ENCODE assay signal across 15 cellular contexts in the genomic region with DNA sequence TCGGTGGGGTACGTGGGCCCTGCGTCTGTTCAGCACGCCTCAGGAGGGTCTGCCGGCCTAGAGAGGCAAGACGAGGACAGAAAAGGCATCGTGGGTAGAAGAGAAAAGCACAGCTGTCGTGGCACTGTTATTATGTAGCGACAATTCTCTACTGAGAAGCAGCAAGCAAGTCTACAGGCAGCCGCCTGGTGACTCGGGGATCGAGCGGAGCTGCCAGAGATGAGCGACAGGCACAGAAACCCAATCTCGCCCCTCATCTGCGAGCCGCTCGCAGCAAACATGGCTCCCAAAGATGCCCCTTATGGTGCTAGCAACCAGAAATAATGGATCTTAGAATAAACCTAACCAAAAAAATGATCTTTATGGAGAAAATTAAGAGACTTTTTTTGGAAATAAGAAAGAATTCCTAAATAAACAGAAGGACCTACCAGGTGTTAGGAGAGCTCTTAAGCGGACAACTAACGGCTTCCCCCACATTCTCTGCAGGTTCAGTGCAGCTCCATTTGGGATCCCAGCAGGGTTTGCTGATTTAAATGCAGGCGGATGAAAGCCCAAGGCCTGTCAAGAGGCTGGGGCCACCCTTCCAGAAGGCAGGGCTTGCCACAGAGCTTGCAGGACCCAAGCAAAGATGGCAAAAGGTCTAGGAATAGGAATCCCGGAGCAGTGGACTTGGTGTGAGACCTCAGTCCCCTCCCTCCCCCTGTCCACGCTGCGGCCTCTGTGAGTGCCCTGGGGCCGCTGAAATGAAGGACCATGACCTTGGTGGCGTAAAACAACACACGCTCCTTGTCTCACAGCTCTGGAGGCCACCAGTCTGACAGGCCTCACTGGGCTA.
DNase-seq lines count a peak whose midpoint lies in the region; ATAC-seq and TF ChIP-seq lines count a peak whose summit lies in the region.
"Had no signal": no experiment of that assay in that cellular context is flagged by ENCODE, and none has a peak within 500 bp of the region (broad histone marks: within the 10 kb centered on the region; RNA-seq: fewer than 3 reads in every experiment).

No MANE protein-coding gene starts in this region.

- intact Hi-C loops in IMR-90 (cut with micrococcal nuclease) = no loop called here
- intact Hi-C loops in vagina (cut with DNase I) = no loop called here

- H3K4me1 ChIP-seq in BLaER1 (peaks cover 99% of the 10 kb centered on the region), IMR-90 (ENCODE audit: control insufficient read depth, insufficient read depth, low read length) (peaks cover 5% of the 10 kb centered on the region; the same call in 1 of the 2 replicates), vagina (no peaks in the 10 kb centered on the region)

- H2AK5ac ChIP-seq in IMR-90 (ENCODE audit: low read depth, low read length) = no peak overlapping the region

- H3K27me3 Mint-ChIP-seq in central memory CD8-positive, alpha-beta T cell = no peaks in the 10 kb centered on the region
- no peaks in the 10 kb centered on the region for H3K27me3 Mint-ChIP-seq in nephron progenitor cell (ENCODE audit: low read depth, poor library complexity)

- no peak overlapping the region for H2BK15ac ChIP-seq in IMR-90 (ENCODE audit: low read depth, low read length)

- POLR2A ChIA-PET in IMR-90 (lab: Charles Lee; ENCODE audit: unreplicated experiment) = no interaction called here

- CTCF ChIA-PET in IMR-90 (lab: Yijun Ruan, JAX) = no interaction called here

- no peak overlapping the region for H2AFZ ChIP-seq in IMR-90 (replicated peaks; ENCODE audit: low read length, poor library complexity)

- H3K4me3 Mint-ChIP-seq in central memory CD8-positive, alpha-beta T cell = no peak overlapping the region
- no peak overlapping the region for H3K4me3 Mint-ChIP-seq in nephron progenitor cell

- H3K9ac ChIP-seq in BLaER1 (peak overlapping the region; percentile 42; the same call in 1 of the 2 replicates), IMR-90 (ENCODE audit: low read depth, low read length) (no peak overlapping the region)

- peaks cover 2 to 6% of the 10 kb centered on the region in 2 experiments; a peak in 1 of 4 replicates for H3K79me1 ChIP-seq in IMR-90 (ENCODE audit: low read depth in 1 of 2, low read length in 2 of 2)

- H3K27ac Mint-ChIP-seq in central memory CD8-positive, alpha-beta T cell (ENCODE audit: low read depth) = peak overlapping the region; percentile 57
- peak overlapping the region; percentile 22 for H3K27ac Mint-ChIP-seq in nephron progenitor cell

- H4K20me1 ChIP-seq in BLaER1 = peaks cover 99% of the 10 kb centered on the region
- H4K20me1 ChIP-seq in IMR-90 (ENCODE audit: insufficient read depth, low read length) = peaks cover 4% of the 10 kb centered on the region; the same call in 1 of the 2 replicates

- no peak for TF ChIP-seq CTCF in IMR-90 (conservative IDR thresholded peaks at IDR 0.05; ENCODE audit: low read depth, low read length)
- TF ChIP-seq CTCF in nephron progenitor cell (IDR thresholded peaks at IDR 0.05) = no peak
- no peak for TF ChIP-seq CTCF in vagina (IDR thresholded peaks at IDR 0.05)

- H4K91ac ChIP-seq in IMR-90 (ENCODE audit: insufficient read depth, low read depth, low read length) = no peak overlapping the region

- no peak for TF ChIP-seq RAD21 in IMR-90 (IDR thresholded peaks at IDR 0.05; ENCODE audit: low read length)

- H2BK5ac ChIP-seq in IMR-90 (ENCODE audit: low read depth, low read length, poor library complexity, severe bottlenecking) = no peak overlapping the region

- no peaks in the 10 kb centered on the region for H3K9me3 Mint-ChIP-seq in central memory CD8-positive, alpha-beta T cell
- H3K9me3 Mint-ChIP-seq in nephron progenitor cell = peaks cover 3% of the 10 kb centered on the region

- peak overlapping the region; percentile 58 for H3K27ac ChIP-seq in BLaER1
- no peak overlapping the region for H3K27ac ChIP-seq in IMR-90 (ENCODE audit: insufficient read depth, low read length)
- H3K27ac ChIP-seq in vagina = no peak overlapping the region
- no peak overlapping the region for H3K27ac ChIP-seq in substantia nigra (ENCODE audit: low read depth, low read length, poor library complexity, severe bottlenecking)
- H3K27ac ChIP-seq: ascending aorta, stomach had no signal

- no peak overlapping the region for H3K14ac ChIP-seq in IMR-90 (replicated peaks; ENCODE audit: low read depth, low read length)

- H3K27me3 ChIP-seq in BLaER1 (no peaks in the 10 kb centered on the region), IMR-90 (ENCODE audit: control insufficient read depth, insufficient read depth, low read length) (no peaks in the 10 kb centered on the region), vagina (no peaks in the 10 kb centered on the region)
- H3K27me3 ChIP-seq: ascending aorta, stomach had no signal

- no peak overlapping the region for H2BK120ac ChIP-seq in IMR-90 (ENCODE audit: low read depth, low read length)

- H3K4me3 ChIP-seq in BLaER1 (0 out of 2 replicates have a peak overlapping the region, but pooled peaks have one; percentile 18), IMR-90 (ENCODE audit: insufficient read depth, low read depth, low read length) (no peak overlapping the region), vagina (no peak overlapping the region)
- H3K4me3 ChIP-seq: ascending aorta, lung, stomach had no signal

- no peak overlapping the region for H3K18ac ChIP-seq in IMR-90 (ENCODE audit: low read depth, low read length)

- 0 out of 2 replicates have a peak, but pooled peaks cover 1% of the 10 kb centered on the region for H3K9me3 ChIP-seq in BLaER1
- no peaks in the 10 kb centered on the region for H3K9me3 ChIP-seq in IMR-90 (ENCODE audit: control insufficient read depth, insufficient read depth, low read length)
- H3K9me3 ChIP-seq in vagina = no peaks in the 10 kb centered on the region
- H3K9me3 ChIP-seq: ascending aorta, stomach had no signal

- WGBS in IMR-90 (ENCODE audit: extremely low coverage in 2 of 2, insufficient read length in 1 of 2), 2 experiments = 90% methylated on average over 8 of the region's 27 CpGs; no CpG with 5 or more reads in 1 of the 2 experiments

- no peak overlapping the region for H2BK20ac ChIP-seq in IMR-90 (ENCODE audit: low read depth, low read length)

- ATAC-seq in IMR-90 (ENCODE audit: low read depth) = no peak
- ATAC-seq in central memory CD8-positive, alpha-beta T cell (replicated peaks; ENCODE audit: extremely low read depth, poor library complexity, severe bottlenecking) = no peak
- no peak for ATAC-seq in HG03108 (IDR thresholded peaks at IDR 0.05; ENCODE audit: unreplicated experiment)

- BruUV-seq in IMR-90 (replicated peaks; lab: Mats Ljungman, UMichigan) = no TSS peak

- in situ Hi-C loops in IMR-90 (cut with MboI; ENCODE audit: low sequenced_read_pairs) = no loop called here

- TF ChIP-seq POLR2A in IMR-90 (IDR thresholded peaks at IDR 0.05; ENCODE audit: low read depth, low read length) (no peak), vagina (IDR thresholded peaks at IDR 0.05) (no peak)

- no peak overlapping the region for H4K5ac ChIP-seq in IMR-90 (ENCODE audit: low read depth, low read length)

- H3K23ac ChIP-seq in IMR-90 (ENCODE audit: low read depth, low read length) = no peak overlapping the region

- no peak for DNase-seq in IMR-90
- DNase-seq in central memory CD8-positive, alpha-beta T cell (ENCODE audit: low spot score in 2 of 2) = no peak
- DNase-seq in nephron progenitor cell = no peak
- no peak for DNase-seq in vagina (ENCODE audit: extremely low spot score in 2 of 2)
- DNase-seq in substantia nigra (lab: John Stamatoyannopoulos, UW) = no peak
- DNase-seq: activated gamma-delta T cell; erythroblast; NCI-H1930; retina; stimulated activated CD4-positive, alpha-beta T cell treated with anti-CD3 and anti-CD28 coated beads, Interleukin-15, amount 100 ng/mL, for 24 hours; stomach had no signal

- H3K4ac ChIP-seq in IMR-90 (ENCODE audit: low read depth, low read length) = no peak overlapping the region

- H3K4me1 Mint-ChIP-seq in central memory CD8-positive, alpha-beta T cell = peaks cover 13% of the 10 kb centered on the region
- peaks cover 78% of the 10 kb centered on the region for H3K4me1 Mint-ChIP-seq in nephron progenitor cell

- no peak overlapping the region for H2AK9ac ChIP-seq in IMR-90 (replicated peaks; ENCODE audit: low read depth, low read length, poor library complexity)

- dilution Hi-C loops in IMR-90 (cut with HindIII; ENCODE audit: low sequenced_read_pairs, unreplicated experiment) = no loop called here

- H4K8ac ChIP-seq in IMR-90 (ENCODE audit: low read depth in 2 of 2, low read length in 2 of 2) = no peak overlapping the region

- no peaks in the 10 kb centered on the region for H3K9me1 ChIP-seq in IMR-90 (ENCODE audit: insufficient read depth, low read length)

- H3K4me2 ChIP-seq in BLaER1 (peak overlapping the region; percentile 87), IMR-90 (ENCODE audit: low read depth, low read length) (no peak overlapping the region)

- H3K36me3 ChIP-seq in BLaER1 (peaks cover 45% of the 10 kb centered on the region; the same call in 1 of the 2 replicates), IMR-90 (ENCODE audit: control insufficient read depth, insufficient read depth, low read length) (peaks cover 47% of the 10 kb centered on the region), vagina (peaks cover 0 to 21% of the 10 kb centered on the region in 2 donors)

- H3K56ac ChIP-seq in IMR-90 (ENCODE audit: extremely low read depth, insufficient read depth, low read length) = 0 out of 2 replicates have a peak overlapping the region, but pooled peaks have one; percentile 12

- H3K36me3 Mint-ChIP-seq in central memory CD8-positive, alpha-beta T cell (ENCODE audit: insufficient read depth) = peaks cover 5% of the 10 kb centered on the region
- peaks cover 37% of the 10 kb centered on the region for H3K36me3 Mint-ChIP-seq in nephron progenitor cell (ENCODE audit: low read depth)

TF ChIP-seq in IMR-90, 13 proteins besides CTCF, POLR2A, EP300 and RAD21 (continues in another document):
- TF ChIP-seq CEBPB (IDR thresholded peaks at IDR 0.05; ENCODE audit: low read depth, low read length) (no peak), ELK1 (IDR thresholded peaks at IDR 0.05; ENCODE audit: borderline replicate concordance, low read depth, low read length) (no peak), RCOR1 (IDR thresholded peaks at IDR 0.05; ENCODE audit: insufficient replicate concordance, low read length) (no peak), MAZ (IDR thresholded peaks at IDR 0.05; ENCODE audit: borderline replicate concordance, low read depth, low read length) (no peak), NFE2L2 (IDR thresholded peaks at IDR 0.05; ENCODE audit: low read depth, low read length) (no peak), BHLHE40 (IDR thresholded peaks at IDR 0.05; ENCODE audit: low read depth, low read length) (no peak), CHD1 (IDR thresholded peaks at IDR 0.05; ENCODE audit: low read depth, low read length) (no peak)
